In the genomic region with DNA sequence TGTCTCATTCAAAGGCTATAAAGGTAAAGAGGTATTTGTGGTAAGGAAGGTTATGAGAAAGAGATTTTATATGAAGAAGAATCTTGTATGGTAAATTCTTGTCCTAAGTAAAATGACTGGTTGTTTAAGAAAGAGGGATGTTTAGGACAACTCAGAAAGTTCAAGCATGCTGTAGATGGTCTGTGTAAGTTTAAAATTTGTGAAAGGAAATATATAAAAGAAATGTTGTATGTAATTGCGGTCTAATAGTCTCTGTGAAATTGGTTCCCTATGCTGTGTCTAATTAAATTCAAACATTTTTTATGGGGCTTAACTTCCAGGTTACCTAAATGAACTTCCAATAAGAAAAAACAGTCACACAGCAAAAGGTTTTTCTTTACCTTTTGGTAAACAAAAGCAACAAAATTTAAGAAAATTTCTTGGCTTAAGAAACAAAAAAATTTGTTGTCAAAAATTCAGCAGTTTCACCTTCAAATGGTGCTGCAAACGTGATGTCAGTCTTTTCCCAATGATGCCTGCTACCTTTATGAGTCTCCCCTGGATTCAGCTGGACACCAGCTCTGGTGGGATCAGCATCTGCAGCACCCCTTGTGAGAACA, we compare ENCODE assay signal across 1 cellular context.
TF ChIP-seq lines count a peak whose summit lies in the region.

No MANE protein-coding gene starts in this region.

TF ChIP-seq in HEK293, 187 proteins besides CTCF, POLR2A, EP300 and RAD21 (continued from another document):
- TF ChIP-seq, protein P1, sequence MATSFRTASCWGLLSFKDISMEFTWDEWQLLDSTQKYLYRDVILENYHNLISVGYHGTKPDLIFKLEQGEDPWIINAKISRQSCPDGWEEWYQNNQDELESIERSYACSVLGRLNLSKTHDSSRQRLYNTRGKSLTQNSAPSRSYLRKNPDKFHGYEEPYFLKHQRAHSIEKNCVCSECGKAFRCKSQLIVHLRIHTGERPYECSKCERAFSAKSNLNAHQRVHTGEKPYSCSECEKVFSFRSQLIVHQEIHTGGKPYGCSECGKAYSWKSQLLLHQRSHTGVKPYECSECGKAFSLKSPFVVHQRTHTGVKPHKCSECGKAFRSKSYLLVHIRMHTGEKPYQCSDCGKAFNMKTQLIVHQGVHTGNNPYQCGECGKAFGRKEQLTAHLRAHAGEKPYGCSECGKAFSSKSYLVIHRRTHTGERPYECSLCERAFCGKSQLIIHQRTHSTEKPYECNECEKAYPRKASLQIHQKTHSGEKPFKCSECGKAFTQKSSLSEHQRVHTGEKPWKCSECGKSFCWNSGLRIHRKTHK (tag by site-specific recombination; IDR thresholded peaks at IDR 0.05) = 0 out of 2 replicates have a peak, but pooled peaks have one; percentile 39
- TF ChIP-seq ZNF549 (tag by site-specific recombination; IDR thresholded peaks at IDR 0.05) = peak; percentile 49; the same call in 1 of the 2 replicates
- TF ChIP-seq ZNF48 (tag by site-specific recombination; IDR thresholded peaks at IDR 0.05) = no peak
- TF ChIP-seq, protein P2, sequence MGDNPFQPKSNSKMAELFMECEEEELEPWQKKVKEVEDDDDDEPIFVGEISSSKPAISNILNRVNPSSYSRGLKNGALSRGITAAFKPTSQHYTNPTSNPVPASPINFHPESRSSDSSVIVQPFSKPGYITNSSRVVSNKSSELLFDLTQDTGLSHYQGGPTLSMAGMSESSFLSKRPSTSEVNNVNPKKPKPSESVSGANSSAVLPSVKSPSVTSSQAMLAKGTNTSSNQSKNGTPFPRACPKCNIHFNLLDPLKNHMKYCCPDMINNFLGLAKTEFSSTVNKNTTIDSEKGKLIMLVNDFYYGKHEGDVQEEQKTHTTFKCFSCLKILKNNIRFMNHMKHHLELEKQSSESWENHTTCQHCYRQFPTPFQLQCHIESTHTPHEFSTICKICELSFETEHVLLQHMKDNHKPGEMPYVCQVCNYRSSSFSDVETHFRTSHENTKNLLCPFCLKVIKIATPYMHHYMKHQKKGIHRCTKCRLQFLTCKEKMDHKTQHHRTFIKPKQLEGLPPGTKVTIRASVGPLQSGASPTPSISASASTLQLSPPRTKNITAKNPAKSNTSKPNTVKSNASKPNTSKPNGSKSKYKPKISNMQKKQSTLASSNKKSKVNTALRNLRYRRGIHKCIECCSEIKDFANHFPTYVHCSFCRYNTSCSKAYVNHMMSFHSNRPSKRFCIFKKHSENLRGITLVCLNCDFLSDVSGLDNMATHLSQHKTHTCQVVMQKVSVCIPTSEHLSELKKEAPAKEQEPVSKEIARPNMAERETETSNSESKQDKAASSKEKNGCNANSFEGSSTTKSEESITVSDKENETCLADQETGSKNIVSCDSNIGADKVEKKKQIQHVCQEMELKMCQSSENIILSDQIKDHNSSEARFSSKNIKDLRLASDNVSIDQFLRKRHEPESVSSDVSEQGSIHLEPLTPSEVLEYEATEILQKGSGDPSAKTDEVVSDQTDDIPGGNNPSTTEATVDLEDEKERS (tag by site-specific recombination; IDR thresholded peaks at IDR 0.05) = peak; percentile 96
- peak; percentile 6 for TF ChIP-seq ZNF529 (tag by site-specific recombination; IDR thresholded peaks at IDR 0.05; ENCODE audit: insufficient replicate concordance)
- no peak for TF ChIP-seq ZNF16 (tag by site-specific recombination; IDR thresholded peaks at IDR 0.05; ENCODE audit: low read depth)
- no peak for TF ChIP-seq SP2 (tag by site-specific recombination; IDR thresholded peaks at IDR 0.05)
